Comparison of ENCODE assay signal across 2 cellular contexts in genomic region chr20:24929259-24929658, GRCh38. TPM values are rescaled to one million over a fixed set of nuclear protein-coding genes. Genes with fewer than 3 reads are reported as not detected.
"Had no signal": no experiment of that assay in that cellular context is flagged by ENCODE, and none has a peak within 500 bp of the region (broad histone marks: within the 10 kb centered on the region; RNA-seq: fewer than 3 reads in every experiment).

No MANE protein-coding gene starts in this region.

RNA-seq across cellular contexts. Expression of gene CST7, which starts 19.8 kb away (rescaled TPM):
- total RNA-seq: bronchial epithelial cell, LHCN-M2 had no signal
